In genomic region chr12:106985479-106985878, GRCh38 we compare ENCODE assay signal across 9 cellular contexts. TPM values are rescaled to one million over a fixed set of nuclear protein-coding genes. Genes with fewer than 3 reads are reported as not detected.
DNase-seq lines count a peak whose midpoint lies in the region; ATAC-seq lines count a peak whose summit lies in the region.
"Had no signal": no experiment of that assay in that cellular context is flagged by ENCODE, and none has a peak within 500 bp of the region (broad histone marks: within the 10 kb centered on the region; RNA-seq: fewer than 3 reads in every experiment).

No MANE protein-coding gene starts in this region.

- peak overlapping the region; percentile 5 for H3K4me3 Mint-ChIP-seq in activated naive CD4-positive, alpha-beta T cell treated with anti-CD3 and anti-CD28 coated beads for 36 hours
- H3K4me3 Mint-ChIP-seq in stimulated activated naive CD8-positive, alpha-beta T cell treated with anti-CD3 and anti-CD28 coated beads, Interleukin-15, amount 100 ng/mL, for 72 hours = peak overlapping the region; percentile 28 to 95

- no peak overlapping the region for H3K9ac ChIP-seq in SK-N-MC (ENCODE audit: insufficient read length)

- H3K4me3 ChIP-seq in SK-N-MC = peak overlapping the region; percentile 99

- no peaks in the 10 kb centered on the region for H3K9me3 ChIP-seq in SK-N-MC (ENCODE audit: low read depth, low read length)

- CTCF ChIA-PET in activated naive CD4-positive, alpha-beta T cell treated with anti-CD3 and anti-CD28 coated beads for 36 hours (lab: Charles Lee) = no interaction called here

- H3K36me3 ChIP-seq in SK-N-MC (ENCODE audit: insufficient read depth, low read length) = peaks cover 19% of the 10 kb centered on the region; the same call in 1 of the 2 replicates

- intact Hi-C loops in activated naive CD4-positive, alpha-beta T cell treated with anti-CD3 and anti-CD28 coated beads for 36 hours (cut with micrococcal nuclease) = loop anchor here (5.0 to 10.0 kb wide), 2 partner anchors 92 to 339 kb away; no protein-coding TSS in a partner anchor

- peaks cover 36% of the 10 kb centered on the region for H3K4me1 Mint-ChIP-seq in activated naive CD4-positive, alpha-beta T cell treated with anti-CD3 and anti-CD28 coated beads for 36 hours (ENCODE audit: low read depth)
- peaks cover 44% of the 10 kb centered on the region for H3K4me1 Mint-ChIP-seq in stimulated activated naive CD8-positive, alpha-beta T cell treated with anti-CD3 and anti-CD28 coated beads, Interleukin-15, amount 100 ng/mL, for 72 hours

- H3K27ac Mint-ChIP-seq in activated naive CD4-positive, alpha-beta T cell treated with anti-CD3 and anti-CD28 coated beads for 36 hours = no peak overlapping the region
- H3K27ac Mint-ChIP-seq in stimulated activated naive CD8-positive, alpha-beta T cell treated with anti-CD3 and anti-CD28 coated beads, Interleukin-15, amount 100 ng/mL, for 72 hours = no peak overlapping the region
- H3K27ac Mint-ChIP-seq: activated T-helper 2 cell treated with anti-CD3 and anti-CD28 coated beads, Interferon-gamma antibody, Interleukin-2, Interleukin-4, amounts not matched to agents 10 μg/mL and 5 μg/mL and 100 μg/mL, durations not matched to agents 14 hours and 24 hours and 36 hours had no signal

- no peaks in the 10 kb centered on the region for H3K27me3 Mint-ChIP-seq in activated naive CD4-positive, alpha-beta T cell treated with anti-CD3 and anti-CD28 coated beads for 36 hours (ENCODE audit: low read depth)
- no peaks in the 10 kb centered on the region for H3K27me3 Mint-ChIP-seq in stimulated activated naive CD8-positive, alpha-beta T cell treated with anti-CD3 and anti-CD28 coated beads, Interleukin-15, amount 100 ng/mL, for 72 hours

- H3K27ac ChIP-seq in SK-N-MC = no peak overlapping the region

- no peak for ATAC-seq in stimulated activated naive CD8-positive, alpha-beta T cell treated with anti-CD3 and anti-CD28 coated beads, Interleukin-15, amount 100 ng/mL, for 72 hours
- no peak for ATAC-seq in GM19397 (IDR thresholded peaks at IDR 0.05; ENCODE audit: unreplicated experiment)

- peaks cover 7% of the 10 kb centered on the region for H3K9me3 Mint-ChIP-seq in activated naive CD4-positive, alpha-beta T cell treated with anti-CD3 and anti-CD28 coated beads for 36 hours
- H3K9me3 Mint-ChIP-seq in stimulated activated naive CD8-positive, alpha-beta T cell treated with anti-CD3 and anti-CD28 coated beads, Interleukin-15, amount 100 ng/mL, for 72 hours = peaks cover 17 to 24% of the 10 kb centered on the region in 2 donors

- DNase-seq in activated naive CD4-positive, alpha-beta T cell treated with anti-CD3 and anti-CD28 coated beads for 36 hours = no peak
- no peak for DNase-seq in activated naive CD4-positive, alpha-beta T cell treated with Interleukin-2 at 50 U/mL for 16 hours
- DNase-seq in SK-N-MC (ENCODE audit: low read depth, low spot score) (no peak), kidney tubule cell (ENCODE audit: low spot score) (peak; percentile 24), NCI-H1105 treated with DMSO at 0.1 percent for 48 hours (lab: John Stamatoyannopoulos, UW) (no peak), putamen (ENCODE audit: low spot score) (no peak)
- DNase-seq in stimulated activated naive CD8-positive, alpha-beta T cell treated with anti-CD3 and anti-CD28 coated beads, Interleukin-15, amount 100 ng/mL, for 72 hours = no peak

- H3K36me3 Mint-ChIP-seq in activated naive CD4-positive, alpha-beta T cell treated with anti-CD3 and anti-CD28 coated beads for 36 hours (ENCODE audit: low read depth) = peaks cover 23% of the 10 kb centered on the region

RNA-seq across cellular contexts. Expression of gene MTERF2, which starts 1.5 kb away (rescaled TPM):
- total RNA-seq in activated naive CD4-positive, alpha-beta T cell treated with anti-CD3 and anti-CD28 coated beads for 36 hours = 1 to 10 TPM; 5.2 to 6.5 TPM

RNA-seq across cellular contexts. Expression of gene TMEM263, which starts 29.8 kb away (rescaled TPM):
- total RNA-seq in activated naive CD4-positive, alpha-beta T cell treated with anti-CD3 and anti-CD28 coated beads for 36 hours = 10 to 100 TPM; 29.1 to 30.4 TPM
